In the genomic region with DNA sequence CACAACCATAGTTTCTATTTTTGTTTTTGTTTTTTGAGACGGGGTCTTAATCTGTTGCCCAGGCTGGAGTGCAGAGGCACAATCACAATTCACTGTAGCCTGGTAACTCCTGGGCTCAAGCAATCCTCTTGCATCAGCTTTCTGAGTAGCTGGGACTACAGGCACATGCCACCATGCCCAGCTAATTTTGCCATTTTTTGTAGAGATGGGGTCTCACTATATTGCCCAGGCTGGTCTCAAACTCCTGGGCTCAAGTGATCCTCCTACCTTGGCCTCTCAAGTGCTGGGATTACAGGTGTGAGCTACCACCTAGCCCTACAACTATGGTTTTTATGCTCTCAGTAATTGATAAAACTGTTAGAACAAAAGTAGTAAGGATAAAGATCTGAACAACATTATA, we compare ENCODE assay signal across 8 cellular contexts.
"Had no signal": no experiment of that assay in that cellular context is flagged by ENCODE, and none has a peak within 500 bp of the region (broad histone marks: within the 10 kb centered on the region; RNA-seq: fewer than 3 reads in every experiment).

No MANE protein-coding gene starts in this region.

- H3K36me3 Mint-ChIP-seq: IgD-negative memory B cell had no signal

- H3K27ac Mint-ChIP-seq: GM23338, H9, HFFc6, IgD-negative memory B cell had no signal

- ATAC-seq: GM23338, HepG2 had no signal

- H3K9me3 Mint-ChIP-seq: GM23338, HFFc6 had no signal

- H3K4me3 ChIP-seq: GM23338 had no signal

- H3K27ac ChIP-seq: HL-60 had no signal

- DNase-seq: H9, HCEC 1CT, HFFc6, KG1 had no signal

- H3K4me3 Mint-ChIP-seq: GM23338, H9, HFFc6, IgD-negative memory B cell had no signal
